Comparison of ENCODE assay signal across 20 cellular contexts in the genomic region with DNA sequence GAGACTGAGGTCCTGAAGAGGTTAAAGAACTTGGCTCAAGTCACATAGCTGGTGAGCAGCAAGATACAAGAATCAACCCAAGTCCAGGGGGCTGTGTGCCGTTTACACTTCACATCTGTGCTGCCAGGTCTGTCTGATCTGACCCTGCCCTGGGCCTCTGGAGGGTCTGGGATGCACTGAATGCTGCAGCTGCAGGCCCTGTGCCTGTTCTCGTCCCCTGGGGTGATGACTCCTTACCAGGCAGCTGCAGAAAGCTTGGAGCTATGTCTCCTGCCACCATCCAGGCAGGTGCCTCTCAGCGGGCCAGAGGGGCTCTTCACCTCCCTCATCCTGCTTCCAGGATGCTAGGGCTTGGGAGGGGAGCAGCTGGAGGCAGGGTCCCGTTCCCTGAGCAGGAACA.
"Had no signal": no experiment of that assay in that cellular context is flagged by ENCODE, and none has a peak within 500 bp of the region (broad histone marks: within the 10 kb centered on the region; RNA-seq: fewer than 3 reads in every experiment).

No MANE protein-coding gene starts in this region.

- H3K27ac ChIP-seq: epithelial cell of prostate, esophagus muscularis mucosa, gastroesophageal sphincter, left ventricle myocardium inferior, lower lobe of right lung, neutrophil, right atrium auricular region, stomach, thoracic aorta, transverse colon had no signal

- H3K4me1 ChIP-seq: lower lobe of right lung, right atrium auricular region had no signal

- FAIRE-seq: endometrium, keratinocyte, small intestine had no signal

- H3K4me3 ChIP-seq: esophagus muscularis mucosa, gastroesophageal sphincter, left ventricle myocardium inferior, lower lobe of right lung, right atrium auricular region, stomach, thoracic aorta, transverse colon had no signal

- H3K27me3 ChIP-seq: esophagus muscularis mucosa, gastroesophageal sphincter, right atrium auricular region, transverse colon had no signal

- DNase-seq: cortex of kidney; effector memory CD4-positive, alpha-beta T cell; immature natural killer cell; left cardiac atrium; left ventricle myocardium inferior; lower lobe of right lung; naive B cell; small intestine; stimulated activated CD4-positive, alpha-beta T cell treated with anti-CD3 and anti-CD28 coated beads, Interleukin-12 subunit alpha, Interleukin-12 subunit beta, amount 100 ng/mL, for 4 hours; stimulated activated naive CD4-positive, alpha-beta T cell; stomach; transverse colon had no signal

- H3K9me3 ChIP-seq: esophagus muscularis mucosa, gastroesophageal sphincter, left ventricle myocardium inferior, lower lobe of right lung, neutrophil, right atrium auricular region, stomach, thoracic aorta, transverse colon had no signal

- H3K36me3 ChIP-seq: left ventricle myocardium inferior, lower lobe of right lung, neutrophil, right atrium auricular region, thoracic aorta, transverse colon had no signal
